In genomic region chr7:43943702-43944187, GRCh38 we compare ENCODE assay signal across 20 cellular contexts. TPM values are rescaled to one million over a fixed set of nuclear protein-coding genes. Genes with fewer than 3 reads are reported as not detected.
DNase-seq lines count a peak whose midpoint lies in the region; ATAC-seq and TF ChIP-seq lines count a peak whose summit lies in the region.
"Had no signal": no experiment of that assay in that cellular context is flagged by ENCODE, and none has a peak within 500 bp of the region (broad histone marks: within the 10 kb centered on the region; RNA-seq: fewer than 3 reads in every experiment).

No MANE protein-coding gene starts in this region.

- no TSS peak for BruUV-seq in PC-9 (replicated peaks; lab: Mats Ljungman, UMichigan)

- no peak overlapping the region for H2AFZ ChIP-seq in PC-9

- peak overlapping the region; percentile 28 for H3K4me2 ChIP-seq in PC-9

- H3K79me2 ChIP-seq in PC-9 (ENCODE audit: low read depth) = no peaks in the 10 kb centered on the region

- TF ChIP-seq CTCF in PC-9 (conservative IDR thresholded peaks at IDR 0.05) = no peak
- TF ChIP-seq CTCF in endodermal cell (conservative IDR thresholded peaks at IDR 0.05) = no peak
- TF ChIP-seq CTCF in sigmoid colon (IDR thresholded peaks at IDR 0.05) = no peak
- TF ChIP-seq CTCF in tibial artery (IDR thresholded peaks at IDR 0.05) = no peak

- no peak for TF ChIP-seq EP300 in sigmoid colon (IDR thresholded peaks at IDR 0.05)

- intact Hi-C loops in PC-9 (cut with micrococcal nuclease; ENCODE audit: unreplicated experiment) (loop anchor here (5.0 kb wide), 3 partner anchors 51 to 361 kb away; partner anchors contain the start of gene STK17A), sigmoid colon (cut with DNase I) (no loop called here), tibial artery (cut with DNase I; ENCODE audit: low total_unique reads) (no loop called here)

- H3F3A ChIP-seq in PC-9 (ENCODE audit: insufficient read depth, low read depth) = peaks cover 24% of the 10 kb centered on the region; the same call in 1 of the 2 replicates

- H3K27ac Mint-ChIP-seq in endodermal cell = no peak overlapping the region
- H3K27ac Mint-ChIP-seq: T-helper 1 cell treated with Interleukin-12 subunit alpha and Interleukin-12 subunit beta and Interleukin-4 antibody, amounts not matched to agents 30 μg/mL and 1 μg/mL, for 36 hours had no signal

- no peaks in the 10 kb centered on the region for H3K9me3 ChIP-seq in PC-9 (ENCODE audit: insufficient read depth, low read depth)
- no peaks in the 10 kb centered on the region for H3K9me3 ChIP-seq in endodermal cell (ENCODE audit: control insufficient read depth, low read length)
- no peaks in the 10 kb centered on the region for H3K9me3 ChIP-seq in sigmoid colon
- H3K9me3 ChIP-seq in tibial artery = no peaks in the 10 kb centered on the region

- H3K9ac ChIP-seq in endodermal cell (ENCODE audit: extremely low read depth, low read length, poor library complexity, severe bottlenecking) = no peak overlapping the region

- H3K4me3 Mint-ChIP-seq in endodermal cell = no peak overlapping the region
- H3K4me3 Mint-ChIP-seq: CD8-positive, alpha-beta memory T cell; T-helper 1 cell treated with Interleukin-12 subunit alpha and Interleukin-12 subunit beta and Interleukin-4 antibody, amounts not matched to agents 30 μg/mL and 1 μg/mL, for 36 hours had no signal

- no peaks in the 10 kb centered on the region for H4K20me1 ChIP-seq in PC-9 (ENCODE audit: insufficient read depth)

- DNase-seq in SKM-1 treated with dmso at 0.1 percent for 144 hours (lab: John Stamatoyannopoulos, UW; ENCODE audit: unreplicated experiment) = peak; percentile 25
- DNase-seq in SKM-1 (lab: John Stamatoyannopoulos, UW; ENCODE audit: unreplicated experiment) = no peak
- no peak for DNase-seq in PC-9
- peak; percentile 41 for DNase-seq in endodermal cell
- DNase-seq in sigmoid colon = peak; percentile 49
- no peak for DNase-seq in stimulated activated naive CD8-positive, alpha-beta T cell treated with anti-CD3 and anti-CD28 coated beads, Interleukin-15, Interleukin-2, amounts not matched to agents 100 U/mL and 50 U/mL, for 24 hours
- no peak for DNase-seq in tibial artery
- DNase-seq: CD8-positive, alpha-beta memory T cell; GF-D8; MM.1S; NCI-H1105; NCI-H146; NCI-H2029 treated with DMSO at 0.1 percent for 48 hours; NCI-H2171 treated with DMSO at 0.1 percent for 48 hours had no signal

- no peaks in the 10 kb centered on the region for H3K9me2 ChIP-seq in PC-9 (ENCODE audit: insufficient read depth)

- 86 to 100% methylated on average over 3 to 11 of the region's 11 CpGs for WGBS in endodermal cell (ENCODE audit: insufficient coverage in 1 of 2, insufficient read length in 1 of 2), 2 experiments
- 73 to 90% methylated on average over 11 of the region's 11 CpGs for WGBS in sigmoid colon, 2 donors

- POLR2A ChIA-PET in PC-9 (lab: Charles Lee; ENCODE audit: unreplicated experiment) = interaction anchor here (0.8 kb wide), 1 partner anchor 296 kb away, joined by 4 read pairs; no protein-coding TSS in a partner anchor

- H3K4me1 Mint-ChIP-seq in endodermal cell = peaks cover 15% of the 10 kb centered on the region
- H3K4me1 Mint-ChIP-seq: CD8-positive, alpha-beta memory T cell had no signal

- no peak for TF ChIP-seq POLR2A in sigmoid colon (IDR thresholded peaks at IDR 0.05)

- no peak for ATAC-seq in stimulated activated naive CD8-positive, alpha-beta T cell treated with anti-CD3 and anti-CD28 coated beads, Interleukin-15, Interleukin-2, amounts not matched to agents 100 U/mL and 50 U/mL, for 24 hours
- ATAC-seq in HG03460 (IDR thresholded peaks at IDR 0.05; ENCODE audit: unreplicated experiment) = no peak
- ATAC-seq: SK-N-SH treated with all-trans-retinoic acid at 6 μM for 48 hours had no signal

- H3K27me3 Mint-ChIP-seq in endodermal cell (ENCODE audit: insufficient read depth) = no peaks in the 10 kb centered on the region
- H3K27me3 Mint-ChIP-seq: CD8-positive, alpha-beta memory T cell had no signal

- H3K27ac ChIP-seq in PC-9 (no peak overlapping the region), endodermal cell (ENCODE audit: low read depth, low read length) (no peak overlapping the region), sigmoid colon (no peak overlapping the region), tibial artery (no peak overlapping the region)
- H3K27ac ChIP-seq: C4-2B had no signal

- H3K27me3 ChIP-seq in PC-9 (ENCODE audit: insufficient read depth, low read depth) (no peaks in the 10 kb centered on the region), endodermal cell (ENCODE audit: control insufficient read depth, insufficient read depth, low read length, poor library complexity, severe bottlenecking) (no peaks in the 10 kb centered on the region), sigmoid colon (no peaks in the 10 kb centered on the region), tibial artery (no peaks in the 10 kb centered on the region)

- no peaks in the 10 kb centered on the region; the same call in 1 of the 2 replicates for H3K36me3 ChIP-seq in PC-9 (ENCODE audit: low read depth)
- no peaks in the 10 kb centered on the region for H3K36me3 ChIP-seq in endodermal cell (ENCODE audit: control insufficient read depth, insufficient read depth, low read length)
- peaks cover 0 to 26% (median 7%) of the 10 kb centered on the region in 4 donors for H3K36me3 ChIP-seq in sigmoid colon
- peaks cover 12 to 41% (median 33%) of the 10 kb centered on the region in 3 donors for H3K36me3 ChIP-seq in tibial artery

- CTCF ChIA-PET in PC-9 (lab: Charles Lee) = interaction anchor here (0.5 kb wide), 1 partner anchor 222 kb away, joined by 11 read pairs; no protein-coding TSS in a partner anchor

- H3K4me3 ChIP-seq in PC-9 = no peak overlapping the region
- no peak overlapping the region for H3K4me3 ChIP-seq in endodermal cell (ENCODE audit: low read length)
- H3K4me3 ChIP-seq in sigmoid colon = no peak overlapping the region
- H3K4me3 ChIP-seq in tibial artery = no peak overlapping the region

- H3K4me1 ChIP-seq in PC-9 (replicated peaks; ENCODE audit: insufficient read depth) = peaks cover 23% of the 10 kb centered on the region
- peaks cover 7% of the 10 kb centered on the region for H3K4me1 ChIP-seq in endodermal cell (ENCODE audit: control insufficient read depth, insufficient read depth, low read length)
- no peaks in the 10 kb centered on the region for H3K4me1 ChIP-seq in sigmoid colon
- no peaks in the 10 kb centered on the region for H3K4me1 ChIP-seq in tibial artery

- H3K36me3 Mint-ChIP-seq in endodermal cell (ENCODE audit: low read depth) = peaks cover 13% of the 10 kb centered on the region

- H3K9me3 Mint-ChIP-seq in endodermal cell = no peaks in the 10 kb centered on the region
- H3K9me3 Mint-ChIP-seq: CD8-positive, alpha-beta memory T cell; T-helper 1 cell treated with Interleukin-12 subunit alpha and Interleukin-12 subunit beta and Interleukin-4 antibody, amounts not matched to agents 30 μg/mL and 1 μg/mL, for 36 hours had no signal

RNA-seq across cellular contexts. Expression of gene UBE2D4, which starts 17.5 kb away (rescaled TPM):
- total RNA-seq in PC-9 (2021) (11.2 and 17.1 TPM in 2 replicates), endodermal cell (10 to 100 TPM in 1 of 2 donors, 1 to 10 TPM in 1; 10.0 to 10.7 TPM), sigmoid colon (10 to 100 TPM; 24.0 to 37.1 (median 28.5) TPM)
- polyA plus RNA-seq in endodermal cell (2013, experiment 1 of 2) = 12.6 TPM
- 11.0 TPM for polyA plus RNA-seq in endodermal cell (2013, experiment 2 of 2)
- 10 to 100 TPM in 2 of 3 donors, 1 to 10 TPM in 1; 7.5 to 14.1 (median 13.8) TPM for polyA plus RNA-seq in sigmoid colon

RNA-seq across cellular contexts. Expression of gene URGCP, which starts 37.3 kb away (rescaled TPM):
- total RNA-seq in PC-9 (2021) (45.7 and 49.5 TPM in 2 replicates), endodermal cell (10 to 100 TPM; 23.2 to 23.8 TPM), sigmoid colon (10 to 100 TPM; 18.4 to 32.7 (median 24.0) TPM)
- polyA plus RNA-seq in endodermal cell (2013, experiment 1 of 2) = 9.8 TPM
- 8.4 TPM for polyA plus RNA-seq in endodermal cell (2013, experiment 2 of 2)
- 10 to 100 TPM; 18.0 to 28.8 (median 21.5) TPM for polyA plus RNA-seq in sigmoid colon

RNA-seq across cellular contexts. Expression of gene SPDYE1, which starts 54.0 kb away (rescaled TPM):
- total RNA-seq in PC-9 (2021) (not detected in 2 replicates), endodermal cell (under 1 TPM in 1 of 2 donors, not detected in 1; 0.15 TPM), sigmoid colon (not detected)
- not detected for polyA plus RNA-seq in endodermal cell (2013, experiment 1 of 2)
- not detected for polyA plus RNA-seq in endodermal cell (2013, experiment 2 of 2)
- not detected for polyA plus RNA-seq in sigmoid colon
- total RNA-seq: A172; CD8-positive, alpha-beta memory T cell had no signal
- polyA plus RNA-seq: AG04450 had no signal

Comparison
In these comparisons a context has a peak if more than half of its experiments do, and no peak if none do; other contexts are left out.
1. DNase-seq: peak in SKM-1 treated with dmso at 0.1 percent for 144 hours (single experiment), endodermal cell (single experiment) and sigmoid colon (single experiment); none in SKM-1 (single experiment), PC-9 (0 of 2), stimulated activated naive CD8-positive, alpha-beta T cell treated with anti-CD3 and anti-CD28 coated beads, Interleukin-15, Interleukin-2, amounts not matched to agents 100 U/mL and 50 U/mL, for 24 hours (single experiment) and tibial artery (0 of 2).